In the genomic region with DNA sequence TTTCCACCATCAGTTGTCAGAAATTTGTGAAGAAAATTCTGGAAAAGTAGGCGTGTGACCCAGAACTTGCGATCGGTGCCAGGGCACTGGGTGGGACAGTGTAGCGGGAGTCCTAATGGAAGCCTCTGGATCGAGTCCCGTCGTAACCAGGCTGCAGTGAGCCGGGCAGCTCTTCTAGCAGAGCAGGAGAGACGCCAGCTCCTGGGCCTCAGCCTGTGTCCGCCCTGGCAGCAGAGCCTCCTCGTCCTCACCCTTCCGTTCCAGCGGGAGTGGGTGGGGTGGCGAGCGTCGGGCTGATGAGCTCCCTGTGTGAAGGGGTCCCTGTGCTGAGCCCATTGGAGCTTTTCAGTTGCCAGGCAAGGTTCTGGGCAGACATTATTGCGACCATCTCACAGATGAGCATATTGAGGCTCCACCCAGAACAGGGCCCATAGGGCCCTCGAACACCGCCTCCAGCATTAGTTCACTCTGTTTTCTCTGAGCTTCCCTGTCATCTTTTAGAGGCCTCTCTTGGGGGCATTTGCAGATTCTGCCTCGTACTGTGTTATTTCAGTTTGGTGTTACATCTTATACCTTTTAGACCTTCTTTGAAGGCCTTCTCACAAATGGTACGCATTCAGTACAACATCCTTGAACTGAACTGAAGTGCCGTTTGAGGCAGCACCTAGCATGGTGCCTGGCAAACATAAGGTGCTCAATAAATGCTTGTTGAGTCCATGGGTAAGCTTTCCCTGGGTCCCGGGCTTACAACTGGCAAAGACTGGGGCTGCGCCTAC, we compare ENCODE assay signal across 1 cellular context.
TF ChIP-seq lines count a peak whose summit lies in the region.

No MANE protein-coding gene starts in this region.

TF ChIP-seq in GM23338, 12 proteins besides CTCF, POLR2A, EP300 and RAD21 (continued from another document):
- TF ChIP-seq EZH2 (IDR thresholded peaks at IDR 0.05; ENCODE audit: low read depth, unreplicated experiment): no peak
- TF ChIP-seq, protein P1, sequence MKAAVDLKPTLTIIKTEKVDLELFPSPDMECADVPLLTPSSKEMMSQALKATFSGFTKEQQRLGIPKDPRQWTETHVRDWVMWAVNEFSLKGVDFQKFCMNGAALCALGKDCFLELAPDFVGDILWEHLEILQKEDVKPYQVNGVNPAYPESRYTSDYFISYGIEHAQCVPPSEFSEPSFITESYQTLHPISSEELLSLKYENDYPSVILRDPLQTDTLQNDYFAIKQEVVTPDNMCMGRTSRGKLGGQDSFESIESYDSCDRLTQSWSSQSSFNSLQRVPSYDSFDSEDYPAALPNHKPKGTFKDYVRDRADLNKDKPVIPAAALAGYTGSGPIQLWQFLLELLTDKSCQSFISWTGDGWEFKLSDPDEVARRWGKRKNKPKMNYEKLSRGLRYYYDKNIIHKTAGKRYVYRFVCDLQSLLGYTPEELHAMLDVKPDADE (IDR thresholded peaks at IDR 0.05): no peak
- TF ChIP-seq, protein P2, sequence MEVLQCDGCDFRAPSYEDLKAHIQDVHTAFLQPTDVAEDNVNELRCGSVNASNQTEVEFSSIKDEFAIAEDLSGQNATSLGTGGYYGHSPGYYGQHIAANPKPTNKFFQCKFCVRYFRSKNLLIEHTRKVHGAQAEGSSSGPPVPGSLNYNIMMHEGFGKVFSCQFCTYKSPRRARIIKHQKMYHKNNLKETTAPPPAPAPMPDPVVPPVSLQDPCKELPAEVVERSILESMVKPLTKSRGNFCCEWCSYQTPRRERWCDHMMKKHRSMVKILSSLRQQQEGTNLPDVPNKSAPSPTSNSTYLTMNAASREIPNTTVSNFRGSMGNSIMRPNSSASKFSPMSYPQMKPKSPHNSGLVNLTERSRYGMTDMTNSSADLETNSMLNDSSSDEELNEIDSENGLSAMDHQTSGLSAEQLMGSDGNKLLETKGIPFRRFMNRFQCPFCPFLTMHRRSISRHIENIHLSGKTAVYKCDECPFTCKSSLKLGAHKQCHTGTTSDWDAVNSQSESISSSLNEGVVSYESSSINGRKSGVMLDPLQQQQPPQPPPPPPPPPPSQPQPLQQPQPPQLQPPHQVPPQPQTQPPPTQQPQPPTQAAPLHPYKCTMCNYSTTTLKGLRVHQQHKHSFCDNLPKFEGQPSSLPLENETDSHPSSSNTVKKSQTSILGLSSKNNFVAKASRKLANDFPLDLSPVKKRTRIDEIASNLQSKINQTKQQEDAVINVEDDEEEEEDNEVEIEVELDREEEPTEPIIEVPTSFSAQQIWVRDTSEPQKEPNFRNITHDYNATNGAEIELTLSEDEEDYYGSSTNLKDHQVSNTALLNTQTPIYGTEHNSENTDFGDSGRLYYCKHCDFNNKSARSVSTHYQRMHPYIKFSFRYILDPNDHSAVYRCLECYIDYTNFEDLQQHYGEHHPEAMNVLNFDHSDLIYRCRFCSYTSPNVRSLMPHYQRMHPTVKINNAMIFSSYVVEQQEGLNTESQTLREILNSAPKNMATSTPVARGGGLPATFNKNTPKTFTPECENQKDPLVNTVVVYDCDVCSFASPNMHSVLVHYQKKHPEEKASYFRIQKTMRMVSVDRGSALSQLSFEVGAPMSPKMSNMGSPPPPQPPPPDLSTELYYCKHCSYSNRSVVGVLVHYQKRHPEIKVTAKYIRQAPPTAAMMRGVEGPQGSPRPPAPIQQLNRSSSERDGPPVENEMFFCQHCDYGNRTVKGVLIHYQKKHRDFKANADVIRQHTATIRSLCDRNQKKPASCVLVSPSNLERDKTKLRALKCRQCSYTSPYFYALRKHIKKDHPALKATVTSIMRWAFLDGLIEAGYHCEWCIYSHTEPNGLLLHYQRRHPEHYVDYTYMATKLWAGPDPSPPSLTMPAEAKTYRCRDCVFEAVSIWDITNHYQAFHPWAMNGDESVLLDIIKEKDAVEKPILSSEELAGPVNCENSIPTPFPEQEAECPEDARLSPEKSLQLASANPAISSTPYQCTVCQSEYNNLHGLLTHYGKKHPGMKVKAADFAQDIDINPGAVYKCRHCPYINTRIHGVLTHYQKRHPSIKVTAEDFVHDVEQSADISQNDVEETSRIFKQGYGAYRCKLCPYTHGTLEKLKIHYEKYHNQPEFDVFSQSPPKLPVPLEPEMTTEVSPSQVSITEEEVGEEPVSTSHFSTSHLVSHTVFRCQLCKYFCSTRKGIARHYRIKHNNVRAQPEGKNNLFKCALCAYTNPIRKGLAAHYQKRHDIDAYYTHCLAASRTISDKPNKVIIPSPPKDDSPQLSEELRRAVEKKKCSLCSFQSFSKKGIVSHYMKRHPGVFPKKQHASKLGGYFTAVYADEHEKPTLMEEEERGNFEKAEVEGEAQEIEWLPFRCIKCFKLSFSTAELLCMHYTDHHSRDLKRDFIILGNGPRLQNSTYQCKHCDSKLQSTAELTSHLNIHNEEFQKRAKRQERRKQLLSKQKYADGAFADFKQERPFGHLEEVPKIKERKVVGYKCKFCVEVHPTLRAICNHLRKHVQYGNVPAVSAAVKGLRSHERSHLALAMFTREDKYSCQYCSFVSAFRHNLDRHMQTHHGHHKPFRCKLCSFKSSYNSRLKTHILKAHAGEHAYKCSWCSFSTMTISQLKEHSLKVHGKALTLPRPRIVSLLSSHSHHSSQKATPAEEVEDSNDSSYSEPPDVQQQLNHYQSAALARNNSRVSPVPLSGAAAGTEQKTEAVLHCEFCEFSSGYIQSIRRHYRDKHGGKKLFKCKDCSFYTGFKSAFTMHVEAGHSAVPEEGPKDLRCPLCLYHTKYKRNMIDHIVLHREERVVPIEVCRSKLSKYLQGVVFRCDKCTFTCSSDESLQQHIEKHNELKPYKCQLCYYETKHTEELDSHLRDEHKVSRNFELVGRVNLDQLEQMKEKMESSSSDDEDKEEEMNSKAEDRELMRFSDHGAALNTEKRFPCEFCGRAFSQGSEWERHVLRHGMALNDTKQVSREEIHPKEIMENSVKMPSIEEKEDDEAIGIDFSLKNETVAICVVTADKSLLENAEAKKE (CRISPR knock-in tag; IDR thresholded peaks at IDR 0.05): no peak
- TF ChIP-seq ZNF331 (CRISPR knock-in tag; IDR thresholded peaks at IDR 0.05; ENCODE audit: low read depth): no peak
